ENCODE assay signal across 22 cellular contexts in genomic region chr3:131716007-131716406, GRCh38.
DNase-seq lines count a peak whose midpoint lies in the region; ATAC-seq and TF ChIP-seq lines count a peak whose summit lies in the region.
"Had no signal": no experiment of that assay in that cellular context is flagged by ENCODE, and none has a peak within 500 bp of the region (broad histone marks: within the 10 kb centered on the region; RNA-seq: fewer than 3 reads in every experiment).

No MANE protein-coding gene starts in this region.

- H3K4me1 Mint-ChIP-seq in GM23338: peaks cover 32% of the 10 kb centered on the region
- H3K4me1 Mint-ChIP-seq: CD4-positive, alpha-beta memory T cell had no signal

- H3K4me1 ChIP-seq in GM23338 (ENCODE audit: insufficient read depth): peaks cover 18% of the 10 kb centered on the region
- H3K4me1 ChIP-seq: heart left ventricle had no signal

- H3K36me3 ChIP-seq in GM23338 (ENCODE audit: insufficient read depth): no peaks in the 10 kb centered on the region
- H3K36me3 ChIP-seq: heart left ventricle had no signal

- H4K20me1 ChIP-seq in GM23338 (replicated peaks; ENCODE audit: insufficient read depth): 0 out of 2 replicates have a peak, but pooled peaks cover 2% of the 10 kb centered on the region

- no peaks in the 10 kb centered on the region for H3K27me3 ChIP-seq in GM23338 (ENCODE audit: insufficient read depth)
- H3K27me3 ChIP-seq: heart left ventricle had no signal

- no peak overlapping the region for H3K4me2 ChIP-seq in GM23338
- H3K4me2 ChIP-seq: SK-N-SH had no signal

- no peak overlapping the region for H3K27ac Mint-ChIP-seq in GM23338
- H3K27ac Mint-ChIP-seq: activated CD8-positive, alpha-beta T cell treated with anti-CD3 and anti-CD28 coated beads for 36 hours; activated naive CD8-positive, alpha-beta T cell; CD4-positive, alpha-beta memory T cell; type B pancreatic cell had no signal

- H3K4me3 ChIP-seq in GM23338: no peak overlapping the region
- H3K4me3 ChIP-seq: heart left ventricle had no signal

- no peak for TF ChIP-seq CTCF in GM23338 (conservative IDR thresholded peaks at IDR 0.05; ENCODE audit: low read depth in 2 of 2)

- TF ChIP-seq POLR2A in GM18505 (IDR thresholded peaks at IDR 0.05; ENCODE audit: borderline replicate concordance, extremely low read depth, insufficient read depth, insufficient read length): no peak

- H3K27me3 Mint-ChIP-seq in GM23338 (ENCODE audit: insufficient read depth, low read depth, poor library complexity): peaks cover 5% of the 10 kb centered on the region
- H3K27me3 Mint-ChIP-seq: activated naive CD8-positive, alpha-beta T cell; CD4-positive, alpha-beta memory T cell had no signal

- no peaks in the 10 kb centered on the region for H3K79me2 ChIP-seq in GM23338 (replicated peaks; ENCODE audit: insufficient read depth)

- no peaks in the 10 kb centered on the region for H3K36me3 Mint-ChIP-seq in GM23338 (ENCODE audit: low read depth)
- H3K36me3 Mint-ChIP-seq: activated naive CD8-positive, alpha-beta T cell; CD4-positive, alpha-beta memory T cell; type B pancreatic cell had no signal

- DNase-seq in GM23338 (ENCODE audit: low spot score) (no peak), OCI-M1 (lab: John Stamatoyannopoulos, UW) (peak; percentile 10), iPS-NIHi7 (ENCODE audit: extremely low spot score) (peak; percentile 33), cerebellar nuclear complex (lab: John Stamatoyannopoulos, UW) (no peak), NCI-H345 (lab: John Stamatoyannopoulos, UW) (no peak)
- DNase-seq: activated CD8-positive, alpha-beta T cell treated with anti-CD3 and anti-CD28 coated beads for 36 hours; AML-193; CD4-positive, alpha-beta memory T cell; HCEC 1CT; heart left ventricle; left cardiac atrium; mammary epithelial cell; NCI-H1436; NCI-H2171; NCI-H526 treated with DMSO at 0.1 percent for 48 hours; SK-N-SH; T1000 had no signal

- H3K9me2 ChIP-seq in GM23338 (ENCODE audit: insufficient read depth): no peaks in the 10 kb centered on the region
- H3K9me2 ChIP-seq: SK-N-SH had no signal

- H3F3A ChIP-seq in GM23338 (replicated peaks; ENCODE audit: low read depth): no peaks in the 10 kb centered on the region

- no peaks in the 10 kb centered on the region; the same call in 2 of the 3 replicates for H3K9me3 Mint-ChIP-seq in GM23338
- H3K9me3 Mint-ChIP-seq: activated CD8-positive, alpha-beta T cell treated with anti-CD3 and anti-CD28 coated beads for 36 hours; CD4-positive, alpha-beta memory T cell; type B pancreatic cell had no signal

- ATAC-seq in GM18505 (IDR thresholded peaks at IDR 0.05; ENCODE audit: unreplicated experiment) (peak; percentile 29), GM23338 (peak; percentile 32; the same call in 2 of the 3 replicates), HG02970 (IDR thresholded peaks at IDR 0.05; ENCODE audit: low FRiP score, unreplicated experiment) (no peak)
- ATAC-seq: activated CD8-positive, alpha-beta T cell treated with anti-CD3 and anti-CD28 coated beads for 36 hours; heart left ventricle; left cardiac atrium had no signal

- peak overlapping the region; percentile 15; the same call in 1 of the 2 replicates for H2AFZ ChIP-seq in GM23338

- H3K27ac ChIP-seq in GM23338 (ENCODE audit: low read depth): no peak overlapping the region
- H3K27ac ChIP-seq: epithelial cell of prostate, heart left ventricle had no signal

- H3K4me3 Mint-ChIP-seq in GM23338: no peak overlapping the region
- H3K4me3 Mint-ChIP-seq: activated CD8-positive, alpha-beta T cell treated with anti-CD3 and anti-CD28 coated beads for 36 hours; activated naive CD8-positive, alpha-beta T cell; CD4-positive, alpha-beta memory T cell; type B pancreatic cell had no signal

TF ChIP-seq in GM23338, 12 proteins besides CTCF, POLR2A, EP300 and RAD21:
- no peak for TF ChIP-seq JUNB (IDR thresholded peaks at IDR 0.05; ENCODE audit: unreplicated experiment)
- TF ChIP-seq ETS1 (IDR thresholded peaks at IDR 0.05): no peak
- no peak for TF ChIP-seq EZH2phosphoT487 (IDR thresholded peaks at IDR 0.05; ENCODE audit: unreplicated experiment)
- no peak for TF ChIP-seq NANOG (IDR thresholded peaks at IDR 0.05; ENCODE audit: borderline replicate concordance)

Comparison
In these comparisons a context has a peak if more than half of its experiments do, and no peak if none do; other contexts are left out.
1. DNase-seq: peak in OCI-M1 (single experiment) and iPS-NIHi7 (single experiment); none in GM23338 (single experiment), cerebellar nuclear complex (0 of 2) and NCI-H345 (single experiment).